Comparison of ENCODE assay signal across 19 cellular contexts in genomic region chr1:2965676-2966075, GRCh38. TPM values are rescaled to one million over a fixed set of nuclear protein-coding genes. Genes with fewer than 3 reads are reported as not detected.
DNase-seq lines count a peak whose midpoint lies in the region; ATAC-seq and TF ChIP-seq lines count a peak whose summit lies in the region.
"Had no signal": no experiment of that assay in that cellular context is flagged by ENCODE, and none has a peak within 500 bp of the region (broad histone marks: within the 10 kb centered on the region; RNA-seq: fewer than 3 reads in every experiment).

No MANE protein-coding gene starts in this region.

- intact Hi-C loops in CD14-positive monocyte (cut with micrococcal nuclease), result no loop called here
- intact Hi-C loops in posterior vena cava (cut with DNase I), result no loop called here

- H3K4me1 Mint-ChIP-seq in CD14-positive monocyte, result no peaks in the 10 kb centered on the region
- H3K4me1 Mint-ChIP-seq in stimulated activated memory B cell treated with anti-CD40 and anti-IgM and Interleukin-4, amounts not matched to agents 10 μg/mL and 1 μg/mL and 100 μg/mL, for 72 hours, result no peaks in the 10 kb centered on the region

- H3K36me3 Mint-ChIP-seq in CD14-positive monocyte, result no peaks in the 10 kb centered on the region
- no peaks in the 10 kb centered on the region for H3K36me3 Mint-ChIP-seq in stimulated activated memory B cell treated with anti-CD40 and anti-IgM and Interleukin-4, amounts not matched to agents 10 μg/mL and 1 μg/mL and 100 μg/mL, for 72 hours

- no peak overlapping the region for H3K27ac Mint-ChIP-seq in CD14-positive monocyte
- no peak overlapping the region for H3K27ac Mint-ChIP-seq in stimulated activated memory B cell treated with anti-CD40 and anti-IgM and Interleukin-4, amounts not matched to agents 10 μg/mL and 1 μg/mL and 100 μg/mL, for 72 hours
- H3K27ac Mint-ChIP-seq: CD4-positive, alpha-beta T cell; HFFc6 had no signal

- no peak for ATAC-seq in stimulated activated memory B cell treated with anti-CD40 and anti-IgM and Interleukin-4, amounts not matched to agents 10 μg/mL and 1 μg/mL and 100 μg/mL, for 72 hours
- ATAC-seq in HG03342 (IDR thresholded peaks at IDR 0.05; ENCODE audit: unreplicated experiment), result no peak
- ATAC-seq: HCT116 had no signal

- TF ChIP-seq CTCF in CD14-positive monocyte (IDR thresholded peaks at IDR 0.05), result no peak

- DNase-seq in CD14-positive monocyte (ENCODE audit: low spot score) (peak; percentile 10), caudate nucleus (lab: John Stamatoyannopoulos, UW) (no peak), posterior vena cava (ENCODE audit: low spot score) (peak; percentile 51), substantia nigra (lab: John Stamatoyannopoulos, UW) (no peak), NCI-H524 (lab: John Stamatoyannopoulos, UW) (no peak)
- DNase-seq: ACHN, BE2C, C1 segment of cervical spinal cord, DMS153, DMS79, GDM1, GM23248, HFFc6 had no signal

- H3K27ac ChIP-seq in caudate nucleus (ENCODE audit: low read depth, low read length), result peak overlapping the region; percentile 97
- peak overlapping the region; percentile 100 for H3K27ac ChIP-seq in substantia nigra (ENCODE audit: low read depth, low read length, poor library complexity, severe bottlenecking)
- H3K27ac ChIP-seq: GM23248 had no signal

- no peak overlapping the region for H3K4me3 Mint-ChIP-seq in CD14-positive monocyte
- no peak overlapping the region for H3K4me3 Mint-ChIP-seq in stimulated activated memory B cell treated with anti-CD40 and anti-IgM and Interleukin-4, amounts not matched to agents 10 μg/mL and 1 μg/mL and 100 μg/mL, for 72 hours
- H3K4me3 Mint-ChIP-seq: CD4-positive, alpha-beta T cell; HFFc6 had no signal

- peaks cover 7 to 16% (median 9%) of the 10 kb centered on the region in 3 donors for H3K27me3 Mint-ChIP-seq in CD14-positive monocyte (ENCODE audit: low read depth in 3 of 3)
- H3K27me3 Mint-ChIP-seq in stimulated activated memory B cell treated with anti-CD40 and anti-IgM and Interleukin-4, amounts not matched to agents 10 μg/mL and 1 μg/mL and 100 μg/mL, for 72 hours, result no peaks in the 10 kb centered on the region
- H3K27me3 Mint-ChIP-seq: CD4-positive, alpha-beta T cell had no signal

- H3K9me3 Mint-ChIP-seq in CD14-positive monocyte, result peaks cover 0 to 2% (median 0%) of the 10 kb centered on the region in 7 donors
- no peaks in the 10 kb centered on the region for H3K9me3 Mint-ChIP-seq in stimulated activated memory B cell treated with anti-CD40 and anti-IgM and Interleukin-4, amounts not matched to agents 10 μg/mL and 1 μg/mL and 100 μg/mL, for 72 hours
- H3K9me3 Mint-ChIP-seq: CD4-positive, alpha-beta T cell had no signal

RNA-seq across cellular contexts. Expression of gene ACTRT2, which starts 55.6 kb away (rescaled TPM):
- not detected for polyA plus RNA-seq in CD14-positive monocyte
- total RNA-seq in posterior vena cava, result not detected
- total RNA-seq: CD4-positive, alpha-beta T cell; Daoy; GM23248; HFFc6; HT-29 had no signal
- polyA plus RNA-seq: GM23248 had no signal

Comparison
In these comparisons a context has a peak if more than half of its experiments do, and no peak if none do; other contexts are left out.
1. DNase-seq: peak in CD14-positive monocyte (single experiment) and posterior vena cava (single experiment); none in caudate nucleus (0 of 61), substantia nigra (0 of 49) and NCI-H524 (0 of 2).